Comparison of ENCODE assay signal across 8 cellular contexts in genomic region chr6:27752038-27752885, GRCh38.
DNase-seq lines count a peak whose midpoint lies in the region; ATAC-seq and TF ChIP-seq lines count a peak whose summit lies in the region.

No MANE protein-coding gene starts in this region.

- H3K27ac Mint-ChIP-seq in activated T-helper 2 cell treated with anti-CD3 and anti-CD28 coated beads, Interferon-gamma antibody, Interleukin-2, Interleukin-4, amounts not matched to agents 10 μg/mL and 5 μg/mL and 100 μg/mL, durations not matched to agents 14 hours and 24 hours and 36 hours = peak overlapping the region; percentile 99
- H3K27ac Mint-ChIP-seq in nephron progenitor cell = peak overlapping the region; percentile 63

- peak overlapping the region; percentile 95 for H3K4me3 Mint-ChIP-seq in activated T-helper 2 cell treated with anti-CD3 and anti-CD28 coated beads, Interferon-gamma antibody, Interleukin-2, Interleukin-4, amounts not matched to agents 10 μg/mL and 5 μg/mL and 100 μg/mL, durations not matched to agents 14 hours and 24 hours and 36 hours (ENCODE audit: low read depth)
- H3K4me3 Mint-ChIP-seq in nephron progenitor cell = peak overlapping the region; percentile 97

- peaks cover 3 to 17% (median 12%) of the 10 kb centered on the region in 4 donors for H3K4me1 ChIP-seq in transverse colon

- peak overlapping the region; percentile 89 to 96 (median 92) for H3K27ac ChIP-seq in transverse colon

- in situ Hi-C loops in transverse colon (cut with MboI; ENCODE audit: low pct_ligation_motif_present in 1 of 4, low pct_unique_long_range_greater_than_20kb in 1 of 4, low sequenced_read_pairs in 3 of 4) = loop anchor here in 3 of 4 donors (10.0 to 25.0 kb wide), 3 partner anchors 237 to 440 kb away; partner anchors contain the start of gene POM121L2 (in 1 of the 3)

- H3K27me3 ChIP-seq in transverse colon = peaks cover 2% of the 10 kb centered on the region

- peaks cover 38% of the 10 kb centered on the region for H3K4me1 Mint-ChIP-seq in activated T-helper 2 cell treated with anti-CD3 and anti-CD28 coated beads, Interferon-gamma antibody, Interleukin-2, Interleukin-4, amounts not matched to agents 10 μg/mL and 5 μg/mL and 100 μg/mL, durations not matched to agents 14 hours and 24 hours and 36 hours (ENCODE audit: low read depth)
- peaks cover 20% of the 10 kb centered on the region for H3K4me1 Mint-ChIP-seq in nephron progenitor cell

- intact Hi-C loops in activated T-helper 2 cell treated with anti-CD3 and anti-CD28 coated beads, Interferon-gamma antibody, Interleukin-2, Interleukin-4, amounts not matched to agents 10 μg/mL and 5 μg/mL and 100 μg/mL, durations not matched to agents 14 hours and 24 hours and 36 hours (cut with micrococcal nuclease) = loop anchor here (1.0 to 10.0 kb wide), 9 partner anchors 13 to 625 kb away; no protein-coding TSS in a partner anchor
- intact Hi-C loops in transverse colon (cut with DNase I; ENCODE audit: low total_unique reads) = no loop called here

- H3K9me3 ChIP-seq in transverse colon = no peaks in the 10 kb centered on the region

- no peaks in the 10 kb centered on the region for H3K36me3 Mint-ChIP-seq in activated T-helper 2 cell treated with anti-CD3 and anti-CD28 coated beads, Interferon-gamma antibody, Interleukin-2, Interleukin-4, amounts not matched to agents 10 μg/mL and 5 μg/mL and 100 μg/mL, durations not matched to agents 14 hours and 24 hours and 36 hours (ENCODE audit: low read depth)
- H3K36me3 Mint-ChIP-seq in nephron progenitor cell (ENCODE audit: low read depth) = no peaks in the 10 kb centered on the region

- H3K4me3 ChIP-seq in fibroblast of villous mesenchyme (ENCODE audit: low read depth, low read length) (peak overlapping the region; percentile 97), transverse colon (peak overlapping the region; percentile 66 to 92 (median 78))

- no peak for TF ChIP-seq POLR2A in transverse colon (IDR thresholded peaks at IDR 0.05)

- WGBS in transverse colon (ENCODE audit: low coverage in 1 of 2), 2 donors = 12 to 20% methylated on average over 10 to 24 of the region's 24 CpGs

- peaks cover 9% of the 10 kb centered on the region for H3K27me3 Mint-ChIP-seq in activated T-helper 2 cell treated with anti-CD3 and anti-CD28 coated beads, Interferon-gamma antibody, Interleukin-2, Interleukin-4, amounts not matched to agents 10 μg/mL and 5 μg/mL and 100 μg/mL, durations not matched to agents 14 hours and 24 hours and 36 hours (ENCODE audit: low read depth)
- peaks cover 58% of the 10 kb centered on the region for H3K27me3 Mint-ChIP-seq in nephron progenitor cell (ENCODE audit: low read depth, poor library complexity)

- H3K9me3 Mint-ChIP-seq in activated T-helper 2 cell treated with anti-CD3 and anti-CD28 coated beads, Interferon-gamma antibody, Interleukin-2, Interleukin-4, amounts not matched to agents 10 μg/mL and 5 μg/mL and 100 μg/mL, durations not matched to agents 14 hours and 24 hours and 36 hours = no peaks in the 10 kb centered on the region
- no peaks in the 10 kb centered on the region for H3K9me3 Mint-ChIP-seq in nephron progenitor cell

- H3K36me3 ChIP-seq in transverse colon = no peaks in the 10 kb centered on the region

- DNase-seq in COR-L47 (lab: John Stamatoyannopoulos, UW) = peak; percentile 74
- DNase-seq in activated T-helper 2 cell treated with anti-CD3 and anti-CD28 coated beads, Interferon-gamma antibody, Interleukin-2, Interleukin-4, amounts not matched to agents 10 μg/mL and 5 μg/mL and 100 μg/mL, durations not matched to agents 14 hours and 24 hours and 36 hours (ENCODE audit: low spot score) = peak; percentile 43
- DNase-seq in fibroblast of villous mesenchyme (ENCODE audit: low read depth) = peak; percentile 85
- DNase-seq in nephron progenitor cell = peak; percentile 56
- peak; percentile 50 for DNase-seq in transverse colon

- no peak for TF ChIP-seq EP300 in transverse colon (IDR thresholded peaks at IDR 0.05; ENCODE audit: low read depth)

- peak; percentile 30 for ATAC-seq in GM21576 (IDR thresholded peaks at IDR 0.05; ENCODE audit: unreplicated experiment)

- TF ChIP-seq CTCF in LNCAP (IDR thresholded peaks at IDR 0.05) (peak; percentile 71), fibroblast of villous mesenchyme (IDR thresholded peaks at IDR 0.05; ENCODE audit: insufficient read depth, low read depth, low read length) (peak; percentile 85), nephron progenitor cell (IDR thresholded peaks at IDR 0.05) (peak; percentile 83), transverse colon (IDR thresholded peaks at IDR 0.05) (peak; percentile 85 to 90 (median 86))

TF ChIP-seq in PFSK-1, 5 proteins besides CTCF, POLR2A, EP300 and RAD21:
- TF ChIP-seq FOXP2 (optimal IDR thresholded peaks at IDR 0.05; ENCODE audit: borderline replicate concordance, extremely low read depth, extremely low read length, insufficient read depth) (no peak), TAF1 (IDR thresholded peaks at IDR 0.05; ENCODE audit: borderline replicate concordance, insufficient read depth, low read length) (no peak), SIN3A (IDR thresholded peaks at IDR 0.05; ENCODE audit: borderline replicate concordance, insufficient read depth, low read length) (peak; percentile 49; the same call in 1 of the 2 replicates)
- TF ChIP-seq, protein P1, sequence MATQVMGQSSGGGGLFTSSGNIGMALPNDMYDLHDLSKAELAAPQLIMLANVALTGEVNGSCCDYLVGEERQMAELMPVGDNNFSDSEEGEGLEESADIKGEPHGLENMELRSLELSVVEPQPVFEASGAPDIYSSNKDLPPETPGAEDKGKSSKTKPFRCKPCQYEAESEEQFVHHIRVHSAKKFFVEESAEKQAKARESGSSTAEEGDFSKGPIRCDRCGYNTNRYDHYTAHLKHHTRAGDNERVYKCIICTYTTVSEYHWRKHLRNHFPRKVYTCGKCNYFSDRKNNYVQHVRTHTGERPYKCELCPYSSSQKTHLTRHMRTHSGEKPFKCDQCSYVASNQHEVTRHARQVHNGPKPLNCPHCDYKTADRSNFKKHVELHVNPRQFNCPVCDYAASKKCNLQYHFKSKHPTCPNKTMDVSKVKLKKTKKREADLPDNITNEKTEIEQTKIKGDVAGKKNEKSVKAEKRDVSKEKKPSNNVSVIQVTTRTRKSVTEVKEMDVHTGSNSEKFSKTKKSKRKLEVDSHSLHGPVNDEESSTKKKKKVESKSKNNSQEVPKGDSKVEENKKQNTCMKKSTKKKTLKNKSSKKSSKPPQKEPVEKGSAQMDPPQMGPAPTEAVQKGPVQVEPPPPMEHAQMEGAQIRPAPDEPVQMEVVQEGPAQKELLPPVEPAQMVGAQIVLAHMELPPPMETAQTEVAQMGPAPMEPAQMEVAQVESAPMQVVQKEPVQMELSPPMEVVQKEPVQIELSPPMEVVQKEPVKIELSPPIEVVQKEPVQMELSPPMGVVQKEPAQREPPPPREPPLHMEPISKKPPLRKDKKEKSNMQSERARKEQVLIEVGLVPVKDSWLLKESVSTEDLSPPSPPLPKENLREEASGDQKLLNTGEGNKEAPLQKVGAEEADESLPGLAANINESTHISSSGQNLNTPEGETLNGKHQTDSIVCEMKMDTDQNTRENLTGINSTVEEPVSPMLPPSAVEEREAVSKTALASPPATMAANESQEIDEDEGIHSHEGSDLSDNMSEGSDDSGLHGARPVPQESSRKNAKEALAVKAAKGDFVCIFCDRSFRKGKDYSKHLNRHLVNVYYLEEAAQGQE (IDR thresholded peaks at IDR 0.05; ENCODE audit: insufficient read depth in 1 of 2, low read depth in 2 of 2, low read length in 2 of 2) = no peak

Comparison
In these comparisons a context has a peak if more than half of its experiments do, and no peak if none do; other contexts are left out.
1. Peak in every context shown above with its lines: DNase-seq, ATAC-seq, H3K4me3 ChIP-seq and H3K27ac ChIP-seq.